8 cellular contexts compared by ENCODE assay signal in genomic region chr17:1455291-1455747, GRCh38. TPM values are rescaled to one million over a fixed set of nuclear protein-coding genes. Genes with fewer than 3 reads are reported as not detected.
DNase-seq lines count a peak whose midpoint lies in the region; ATAC-seq and TF ChIP-seq lines count a peak whose summit lies in the region.

No MANE protein-coding gene starts in this region.

- peak in 2 of 5 donors; percentile 22 to 39 for DNase-seq in CD8-positive, alpha-beta memory T cell
- DNase-seq in GM19238 (ENCODE audit: insufficient read length, low spot score): peak; percentile 57
- DNase-seq in activated gamma-delta T cell treated with Interleukin-2 at 50 U/mL for 16 hours: peak; percentile 13
- peak in 1 of 2 donors; percentile 32 for DNase-seq in foreskin keratinocyte
- peak; percentile 82 for DNase-seq in neural progenitor cell (ENCODE audit: low spot score)
- DNase-seq in effector CD4-positive, alpha-beta T cell: no peak

- peak overlapping the region; percentile 84 to 97 (median 92) for H3K27ac Mint-ChIP-seq in CD8-positive, alpha-beta memory T cell
- H3K27ac Mint-ChIP-seq in neural progenitor cell: peak overlapping the region; percentile 92

- CTCF ChIA-PET in CD8-positive, alpha-beta memory T cell (lab: Charles Lee): interaction anchor here (0.7 to 1.3 kb wide), 2 partner anchors 60 to 90 kb away, joined by 3 to 4 read pairs; no protein-coding TSS in a partner anchor

- peak overlapping the region; percentile 85 for H3K27ac ChIP-seq in CD8-positive, alpha-beta memory T cell (ENCODE audit: low read depth, low read length)
- H3K27ac ChIP-seq in OCI-LY1 (ENCODE audit: low read depth, low read length, poor library complexity, severe bottlenecking) (no peak overlapping the region), foreskin keratinocyte (peak overlapping the region; percentile 89), neural progenitor cell (peak overlapping the region; percentile 42)

- peaks cover 29% of the 10 kb centered on the region for H3K4me1 ChIP-seq in CD8-positive, alpha-beta memory T cell (ENCODE audit: insufficient read depth, low read length)
- peaks cover 25% of the 10 kb centered on the region for H3K4me1 ChIP-seq in OCI-LY1 (ENCODE audit: insufficient read depth, low read length, severe bottlenecking)
- no peaks in the 10 kb centered on the region for H3K4me1 ChIP-seq in foreskin keratinocyte
- H3K4me1 ChIP-seq in neural progenitor cell: peaks cover 6% of the 10 kb centered on the region

- H4K20me1 ChIP-seq in OCI-LY1 (ENCODE audit: insufficient read depth, low read length) (0 out of 2 replicates have a peak, but pooled peaks cover 2% of the 10 kb centered on the region), neural progenitor cell (ENCODE audit: low read depth) (peaks cover 36% of the 10 kb centered on the region)

- peak overlapping the region; percentile 52 for H3K4me3 ChIP-seq in CD8-positive, alpha-beta memory T cell (ENCODE audit: low read length)
- H3K4me3 ChIP-seq in OCI-LY1 (ENCODE audit: low read depth, low read length, poor library complexity, severe bottlenecking): peak overlapping the region; percentile 88
- H3K4me3 ChIP-seq in neural progenitor cell: peak overlapping the region; percentile 94

- H3K36me3 ChIP-seq in CD8-positive, alpha-beta memory T cell (ENCODE audit: insufficient read depth, low read length): no peaks in the 10 kb centered on the region
- H3K36me3 ChIP-seq in OCI-LY1 (ENCODE audit: insufficient read depth, low read length): peaks cover 17% of the 10 kb centered on the region; the same call in 1 of the 2 replicates
- no peaks in the 10 kb centered on the region for H3K36me3 ChIP-seq in neural progenitor cell

- POLR2A ChIA-PET in CD8-positive, alpha-beta memory T cell (lab: Charles Lee): interaction anchor here (0.7 to 1.5 kb wide), 4 partner anchors 56 to 79 kb away, joined by 3 to 10 read pairs (median 4); partner anchors contain the start of genes INPP5K and YWHAE

- H3F3A ChIP-seq in OCI-LY1 (ENCODE audit: insufficient read depth, low read length) (no peaks in the 10 kb centered on the region), neural progenitor cell (ENCODE audit: low read depth) (peaks cover 16% of the 10 kb centered on the region)

- peaks cover 3 to 8% of the 10 kb centered on the region in 2 donors for H3K27me3 Mint-ChIP-seq in CD8-positive, alpha-beta memory T cell
- peaks cover 10% of the 10 kb centered on the region for H3K27me3 Mint-ChIP-seq in neural progenitor cell (ENCODE audit: insufficient read depth, low read depth)

- no peak overlapping the region for H2AFZ ChIP-seq in OCI-LY1 (ENCODE audit: low read length)
- no peak overlapping the region for H2AFZ ChIP-seq in neural progenitor cell (replicated peaks)

- H3K9me2 ChIP-seq in OCI-LY1 (ENCODE audit: low read depth, low read length): no peaks in the 10 kb centered on the region

- ATAC-seq in HG03280 (IDR thresholded peaks at IDR 0.05; ENCODE audit: unreplicated experiment) (peak; percentile 28), foreskin keratinocyte (peak; percentile 27)

- peaks cover 38 to 52% (median 47%) of the 10 kb centered on the region in 3 donors for H3K4me1 Mint-ChIP-seq in CD8-positive, alpha-beta memory T cell
- H3K4me1 Mint-ChIP-seq in neural progenitor cell: peaks cover 17% of the 10 kb centered on the region

- H3K4me2 ChIP-seq in OCI-LY1 (ENCODE audit: low read length) (peak overlapping the region; percentile 99), neural progenitor cell (peak overlapping the region; percentile 91)

- TF ChIP-seq CTCF in OCI-LY1 (IDR thresholded peaks at IDR 0.05; ENCODE audit: low read length): peak; percentile 35
- TF ChIP-seq CTCF in foreskin keratinocyte (conservative IDR thresholded peaks at IDR 0.05): peak; percentile 49
- TF ChIP-seq CTCF in neural progenitor cell (IDR thresholded peaks at IDR 0.05): peak; percentile 61

- H3K27me3 ChIP-seq in CD8-positive, alpha-beta memory T cell (ENCODE audit: insufficient read depth, low read length, poor library complexity, severe bottlenecking): no peaks in the 10 kb centered on the region
- H3K27me3 ChIP-seq in OCI-LY1 (ENCODE audit: insufficient read depth, low read length) (no peaks in the 10 kb centered on the region; the same call in 1 of the 2 replicates), foreskin keratinocyte (no peaks in the 10 kb centered on the region), neural progenitor cell (no peaks in the 10 kb centered on the region)

- peak overlapping the region; percentile 88 to 97 (median 92) for H3K4me3 Mint-ChIP-seq in CD8-positive, alpha-beta memory T cell
- H3K4me3 Mint-ChIP-seq in neural progenitor cell: peak overlapping the region; percentile 97

- H3K9ac ChIP-seq in OCI-LY1 (ENCODE audit: low read length): peak overlapping the region; percentile 79
- peak overlapping the region; percentile 83 for H3K9ac ChIP-seq in neural progenitor cell

- no peaks in the 10 kb centered on the region for H3K9me3 ChIP-seq in CD8-positive, alpha-beta memory T cell (ENCODE audit: low read length)
- H3K9me3 ChIP-seq in OCI-LY1 (ENCODE audit: low read length): no peaks in the 10 kb centered on the region
- H3K9me3 ChIP-seq in neural progenitor cell (ENCODE audit: low read depth): no peaks in the 10 kb centered on the region

- H3K9me3 Mint-ChIP-seq in CD8-positive, alpha-beta memory T cell: no peaks in the 10 kb centered on the region
- no peaks in the 10 kb centered on the region for H3K9me3 Mint-ChIP-seq in neural progenitor cell

- H3K36me3 Mint-ChIP-seq in CD8-positive, alpha-beta memory T cell: peaks cover 0 to 27% (median 2%) of the 10 kb centered on the region in 3 donors
- H3K36me3 Mint-ChIP-seq in neural progenitor cell: peaks cover 11% of the 10 kb centered on the region

- peaks cover 45% of the 10 kb centered on the region for H3K79me2 ChIP-seq in OCI-LY1 (ENCODE audit: insufficient read depth, low read length)
- peaks cover 57% of the 10 kb centered on the region for H3K79me2 ChIP-seq in neural progenitor cell (ENCODE audit: low read depth)

RNA-seq across cellular contexts. Expression of gene CRK, which starts 0.7 kb away (rescaled TPM):
- 10 to 100 TPM; 25.3 to 28.8 TPM for total RNA-seq in CD8-positive, alpha-beta memory T cell
- polyA plus RNA-seq in CD8-positive, alpha-beta memory T cell: 24.6 TPM
- total RNA-seq in foreskin keratinocyte (79.2 and 79.3 TPM in 2 replicates), neural progenitor cell (ENCODE audit: low replicate concordance) (52.2 and 59.6 TPM in 2 replicates)
- polyA plus RNA-seq in foreskin keratinocyte: 28.6 and 34.9 TPM in 2 replicates

RNA-seq across cellular contexts. Expression of gene MYO1C, which starts 37.2 kb away (rescaled TPM):
- total RNA-seq in CD8-positive, alpha-beta memory T cell: 10 to 100 TPM; 36.6 to 36.9 TPM
- 5.7 TPM for polyA plus RNA-seq in CD8-positive, alpha-beta memory T cell
- total RNA-seq in foreskin keratinocyte: 148 and 162 TPM in 2 replicates
- 81.9 and 96.8 TPM in 2 replicates for polyA plus RNA-seq in foreskin keratinocyte
- total RNA-seq in neural progenitor cell (ENCODE audit: low replicate concordance): 28.7 and 40.6 TPM in 2 replicates

RNA-seq across cellular contexts. Expression of gene YWHAE, which starts 55.3 kb away (rescaled TPM):
- 100 to 1,000 TPM; 579 to 596 TPM for total RNA-seq in CD8-positive, alpha-beta memory T cell
- polyA plus RNA-seq in CD8-positive, alpha-beta memory T cell: 44.0 TPM
- total RNA-seq in foreskin keratinocyte (582 and 629 TPM in 2 replicates), neural progenitor cell (ENCODE audit: low replicate concordance) (1,602 and 2,181 TPM in 2 replicates)
- 540 and 664 TPM in 2 replicates for polyA plus RNA-seq in foreskin keratinocyte
